In genomic region chr1:179187708-179188471, GRCh38 we compare ENCODE assay signal across 16 cellular contexts. TPM values are rescaled to one million over a fixed set of nuclear protein-coding genes. Genes with fewer than 3 reads are reported as not detected.
DNase-seq lines count a peak whose midpoint lies in the region; ATAC-seq and TF ChIP-seq lines count a peak whose summit lies in the region.
"Had no signal": no experiment of that assay in that cellular context is flagged by ENCODE, and none has a peak within 500 bp of the region (broad histone marks: within the 10 kb centered on the region; RNA-seq: fewer than 3 reads in every experiment).

No MANE protein-coding gene starts in this region.

- no peak for ATAC-seq in central memory CD8-positive, alpha-beta T cell (replicated peaks; ENCODE audit: extremely low read depth, poor library complexity, severe bottlenecking)
- no peak for ATAC-seq in HG02973 (IDR thresholded peaks at IDR 0.05; ENCODE audit: unreplicated experiment)
- ATAC-seq: CD8-positive, alpha-beta T cell; HCT116; Right ventricle myocardium inferior had no signal

- no peak overlapping the region for H3K4me3 ChIP-seq in mammary epithelial cell (replicated peaks in 1 of 3; ENCODE audit: insufficient read depth in 1 of 3, low read depth in 2 of 3, low read length in 3 of 3)

- no peaks in the 10 kb centered on the region for H3K4me1 ChIP-seq in mammary epithelial cell (ENCODE audit: insufficient read depth, low read length)

- peaks cover 37% of the 10 kb centered on the region for H3K79me2 ChIP-seq in mammary epithelial cell (ENCODE audit: insufficient read depth, low read length)

- intact Hi-C loops in MCF 10A (cut with micrococcal nuclease) = no loop called here
- intact Hi-C loops in mammary epithelial cell (cut with micrococcal nuclease) = no loop called here

- no peak overlapping the region for H2AFZ ChIP-seq in mammary epithelial cell (ENCODE audit: low read depth, low read length)

- BruUV-seq in MCF 10A (replicated peaks; lab: Mats Ljungman, UMichigan) (no TSS peak), mammary epithelial cell (replicated peaks; lab: Mats Ljungman, UMichigan) (no TSS peak)

- H4K20me1 ChIP-seq in mammary epithelial cell (ENCODE audit: insufficient read depth, low read length) = no peaks in the 10 kb centered on the region

- no peak overlapping the region for H3K4me2 ChIP-seq in mammary epithelial cell (ENCODE audit: insufficient read depth, low read depth, low read length)

- dilution Hi-C loops in mammary epithelial cell (cut with HindIII; ENCODE audit: low sequenced_read_pairs) = no loop called here

- H3K4me1 Mint-ChIP-seq in MCF 10A (ENCODE audit: insufficient read depth, unreplicated experiment) = peaks cover 11% of the 10 kb centered on the region
- peaks cover 12% of the 10 kb centered on the region for H3K4me1 Mint-ChIP-seq in central memory CD8-positive, alpha-beta T cell
- H3K4me1 Mint-ChIP-seq in osteocyte (ENCODE audit: unreplicated experiment) = peaks cover 7% of the 10 kb centered on the region

- H3K9me3 ChIP-seq in mammary epithelial cell (replicated peaks; ENCODE audit: insufficient read depth, low read length) = no peaks in the 10 kb centered on the region

- no peak for TF ChIP-seq CTCF in MCF 10A (IDR thresholded peaks at IDR 0.05; ENCODE audit: unreplicated experiment)
- TF ChIP-seq CTCF in mammary epithelial cell (conservative IDR thresholded peaks at IDR 0.05 in 1 of 2, IDR thresholded peaks at IDR 0.05 in 1 of 2; ENCODE audit: extremely low read depth in 1 of 2, insufficient read depth in 1 of 2, low read depth in 1 of 2, low read length in 2 of 2) = no peak
- TF ChIP-seq CTCF in osteocyte (IDR thresholded peaks at IDR 0.05) = no peak

- in situ Hi-C loops in mammary epithelial cell (cut with MboI; ENCODE audit: low sequenced_read_pairs in 2 of 2) = no loop called here

- H3K36me3 ChIP-seq in mammary epithelial cell (ENCODE audit: insufficient read depth, low read length) = no peaks in the 10 kb centered on the region

- POLR2A ChIA-PET in MCF 10A (lab: Yijun Ruan, JAX) = no interaction called here

- H3K27me3 Mint-ChIP-seq in MCF 10A (ENCODE audit: insufficient read depth, unreplicated experiment) = no peaks in the 10 kb centered on the region
- no peaks in the 10 kb centered on the region for H3K27me3 Mint-ChIP-seq in central memory CD8-positive, alpha-beta T cell
- H3K27me3 Mint-ChIP-seq in osteocyte (ENCODE audit: unreplicated experiment) = no peaks in the 10 kb centered on the region

- H3K27ac Mint-ChIP-seq in MCF 10A (ENCODE audit: low read depth, unreplicated experiment) (no peak overlapping the region), osteocyte (ENCODE audit: unreplicated experiment) (peak overlapping the region; percentile 2)
- H3K27ac Mint-ChIP-seq in central memory CD8-positive, alpha-beta T cell (ENCODE audit: low read depth) = peak overlapping the region; percentile 1
- H3K27ac Mint-ChIP-seq: CD8-positive, alpha-beta T cell had no signal

- H3K27me3 ChIP-seq in mammary epithelial cell (ENCODE audit: insufficient read depth, low read length) = no peaks in the 10 kb centered on the region

- no peak overlapping the region for H3K9ac ChIP-seq in mammary epithelial cell (ENCODE audit: insufficient read depth, low read length)

- DNase-seq in MCF 10A (ENCODE audit: unreplicated experiment) (peak; percentile 33), mammary epithelial cell (no peak), osteocyte (ENCODE audit: extremely low spot score, unreplicated experiment) (no peak), T1000 (lab: John Stamatoyannopoulos, UW) (no peak), globus pallidus (ENCODE audit: low spot score) (no peak)
- DNase-seq in central memory CD8-positive, alpha-beta T cell (ENCODE audit: low spot score in 2 of 2) = no peak
- no peak for DNase-seq in activated effector memory CD4-positive, alpha-beta T cell treated with Interleukin-2 at 50 U/mL for 16 hours
- DNase-seq: CD8-positive, alpha-beta T cell; GOT3; KG1; NCI-H1417; NCI-H1930; NCI-H446 treated with DMSO at 0.1 percent for 48 hours had no signal

- H3K4me3 Mint-ChIP-seq in MCF 10A (ENCODE audit: unreplicated experiment) = no peak overlapping the region
- H3K4me3 Mint-ChIP-seq in central memory CD8-positive, alpha-beta T cell = no peak overlapping the region
- H3K4me3 Mint-ChIP-seq in osteocyte (ENCODE audit: unreplicated experiment) = no peak overlapping the region
- H3K4me3 Mint-ChIP-seq: CD8-positive, alpha-beta T cell had no signal

- CTCF ChIA-PET in MCF 10A (lab: Yijun Ruan, JAX) = interaction anchor here (0.7 kb wide), 1 partner anchor 61 kb away, joined by 3 read pairs; no protein-coding TSS in a partner anchor
- CTCF ChIA-PET in mammary epithelial cell (lab: Charles Lee; ENCODE audit: low non-redundant PET) = no interaction called here

- H3K27ac ChIP-seq in mammary epithelial cell (ENCODE audit: insufficient read depth, low read depth, low read length) = no peak overlapping the region

- 97% methylated on average over 8 of the region's 8 CpGs for WGBS in mammary epithelial cell (ENCODE audit: low coverage, missing lambda C conversion rate)

- H3K9me3 Mint-ChIP-seq in MCF 10A (ENCODE audit: unreplicated experiment) (peaks cover 7% of the 10 kb centered on the region), osteocyte (ENCODE audit: unreplicated experiment) (no peaks in the 10 kb centered on the region)
- no peaks in the 10 kb centered on the region for H3K9me3 Mint-ChIP-seq in central memory CD8-positive, alpha-beta T cell
- H3K9me3 Mint-ChIP-seq: CD8-positive, alpha-beta T cell had no signal

- H3K36me3 Mint-ChIP-seq in MCF 10A (ENCODE audit: insufficient read depth, unreplicated experiment) = no peaks in the 10 kb centered on the region
- H3K36me3 Mint-ChIP-seq in central memory CD8-positive, alpha-beta T cell (ENCODE audit: insufficient read depth) = peaks cover 4% of the 10 kb centered on the region
- H3K36me3 Mint-ChIP-seq in osteocyte (ENCODE audit: unreplicated experiment) = no peaks in the 10 kb centered on the region

RNA-seq across cellular contexts. Expression of gene ABL2, which starts 41.6 kb away (rescaled TPM):
- total RNA-seq in MCF 10A (2022) (109 and 160 TPM in 2 replicates), mammary epithelial cell (100 to 1,000 TPM in 1 of 2 donors, 10 to 100 TPM in 1; 78.2 to 161 TPM), osteocyte (33.7 and 36.3 TPM in 2 replicates)
- polyA plus RNA-seq in mammary epithelial cell = 22.4 TPM
- 75.0 TPM for polyA minus RNA-seq in mammary epithelial cell
